37 cellular contexts compared by ENCODE assay signal in the genomic region with DNA sequence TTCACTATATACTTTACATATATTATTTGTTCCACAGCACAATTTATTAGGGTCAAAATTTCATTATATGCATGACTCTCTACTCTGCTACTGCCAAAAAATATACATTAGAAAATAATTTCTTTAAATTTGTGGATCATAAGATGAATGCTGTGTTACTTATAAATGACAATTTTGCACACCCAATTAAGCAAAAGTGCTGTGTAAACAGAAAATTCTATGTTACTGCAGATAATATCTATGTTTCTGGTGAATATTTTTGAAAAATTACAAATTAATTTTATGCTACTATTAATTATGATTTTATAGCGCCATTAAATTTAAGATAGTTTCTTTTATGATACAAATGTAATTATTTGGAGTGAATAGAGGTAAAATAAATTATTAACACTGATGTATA. TPM values are rescaled to one million over a fixed set of nuclear protein-coding genes. Genes with fewer than 3 reads are reported as not detected.
"Had no signal": no experiment of that assay in that cellular context is flagged by ENCODE, and none has a peak within 500 bp of the region (broad histone marks: within the 10 kb centered on the region; RNA-seq: fewer than 3 reads in every experiment).

No MANE protein-coding gene starts in this region.

- H3K4me1 Mint-ChIP-seq: naive thymus-derived CD8-positive, alpha-beta T cell; nephron progenitor cell; neural crest cell; stimulated activated memory B cell treated with anti-CD40 and anti-IgM and Interleukin-4, amounts not matched to agents 10 μg/mL and 1 μg/mL and 100 μg/mL, for 72 hours; stimulated activated naive CD8-positive, alpha-beta T cell treated with anti-CD3 and anti-CD28 coated beads, Interleukin-15, amount 100 ng/mL, for 72 hours had no signal

- H3K27me3 Mint-ChIP-seq: naive thymus-derived CD8-positive, alpha-beta T cell; natural killer cell treated with Interleukin-12 subunit alpha and Interleukin-12 subunit beta and Interleukin-15 and Interleukin-18, amount 100 ng/mL, for 72 hours; progenitor cell of endocrine pancreas; stimulated activated memory B cell treated with anti-CD40 and anti-IgM and Interleukin-4, amounts not matched to agents 10 μg/mL and 1 μg/mL and 100 μg/mL, for 72 hours; stimulated activated naive CD8-positive, alpha-beta T cell treated with anti-CD3 and anti-CD28 coated beads, Interleukin-15, amount 100 ng/mL, for 72 hours; type B pancreatic cell had no signal

- H3K4me1 ChIP-seq: parathyroid adenoma, psoas muscle, spleen, suprapubic skin, tibial artery, transverse colon, upper lobe of right lung, uterus had no signal

- H3K4me3 Mint-ChIP-seq: naive thymus-derived CD8-positive, alpha-beta T cell; natural killer cell treated with Interleukin-12 subunit alpha and Interleukin-12 subunit beta and Interleukin-15 and Interleukin-18, amount 100 ng/mL, for 72 hours; nephron progenitor cell; neural crest cell; stimulated activated memory B cell treated with anti-CD40 and anti-IgM and Interleukin-4, amounts not matched to agents 10 μg/mL and 1 μg/mL and 100 μg/mL, for 72 hours; stimulated activated naive CD8-positive, alpha-beta T cell treated with anti-CD3 and anti-CD28 coated beads, Interleukin-15, amount 100 ng/mL, for 72 hours; type B pancreatic cell had no signal

- H3K27me3 ChIP-seq: neutrophil, spleen, suprapubic skin, testis, tibial artery, transverse colon, upper lobe of right lung, uterus had no signal

- ATAC-seq: naive thymus-derived CD8-positive, alpha-beta T cell; natural killer cell treated with Interleukin-12 subunit alpha and Interleukin-12 subunit beta and Interleukin-15 and Interleukin-18, amount 100 ng/mL, for 72 hours; psoas muscle; right cardiac atrium; sciatic nerve; stimulated activated memory B cell treated with anti-CD40 and anti-IgM and Interleukin-4, amounts not matched to agents 10 μg/mL and 1 μg/mL and 100 μg/mL, for 72 hours; stimulated activated naive CD8-positive, alpha-beta T cell treated with anti-CD3 and anti-CD28 coated beads, Interleukin-15, amount 100 ng/mL, for 72 hours; stimulated activated naive CD8-positive, alpha-beta T cell treated with anti-CD3 and anti-CD28 coated beads, Interleukin-15, Interleukin-2, amounts not matched to agents 100 U/mL and 50 U/mL, for 24 hours; upper lobe of right lung had no signal

- H2AFZ ChIP-seq: parathyroid adenoma had no signal

- DNase-seq: naive thymus-derived CD8-positive, alpha-beta T cell; nephron progenitor cell; nucleus accumbens; posterior cingulate gyrus; psoas muscle; right cardiac atrium; spleen; stimulated activated CD4-positive, alpha-beta T cell treated with anti-CD3 and anti-CD28 coated beads, Interleukin-12 subunit alpha, Interleukin-12 subunit beta, amount 100 ng/mL, for 4 hours; stimulated activated CD4-positive, alpha-beta T cell treated with anti-CD3 and anti-CD28 coated beads, Interleukin-1b, Interleukin-23, amount 100 ng/mL, for 48 hours; stimulated activated CD4-positive, alpha-beta T cell treated with anti-CD3 and anti-CD28 coated beads, Interleukin-4, amount 100 ng/mL, for 1 hour; stimulated activated CD4-positive, alpha-beta T cell treated with anti-CD3 and anti-CD28 coated beads, Interleukin-4, amount 100 ng/mL, for 4 hours; stimulated activated CD8-positive, alpha-beta memory T cell treated with anti-CD3 and anti-CD28 coated beads, Interleukin-4, amount 100 ng/mL, for 48 hours; stimulated activated naive CD4-positive, alpha-beta T cell; stimulated activated naive CD8-positive, alpha-beta T cell treated with anti-CD3 and anti-CD28 coated beads, Interleukin-15, amount 100 ng/mL, for 72 hours; stimulated activated naive CD8-positive, alpha-beta T cell treated with anti-CD3 and anti-CD28 coated beads, Interleukin-15, Interleukin-2, amounts not matched to agents 100 U/mL and 50 U/mL, for 24 hours; substantia nigra; testis; tibial artery; transverse colon; upper lobe of right lung; uterus had no signal

- H3K36me3 ChIP-seq: neutrophil, spleen, suprapubic skin, tibial artery, transverse colon, upper lobe of right lung, uterus had no signal

- H3K4me3 ChIP-seq: psoas muscle, skin epidermis, smooth muscle cell, spleen, suprapubic skin, testis, tibial artery, transverse colon, upper lobe of right lung, uterus had no signal

- H3K27ac Mint-ChIP-seq: naive thymus-derived CD8-positive, alpha-beta T cell; natural killer cell treated with Interleukin-12 subunit alpha and Interleukin-12 subunit beta and Interleukin-15 and Interleukin-18, amount 100 ng/mL, for 72 hours; nephron progenitor cell; progenitor cell of endocrine pancreas; stimulated activated memory B cell treated with anti-CD40 and anti-IgM and Interleukin-4, amounts not matched to agents 10 μg/mL and 1 μg/mL and 100 μg/mL, for 72 hours; stimulated activated naive CD8-positive, alpha-beta T cell treated with anti-CD3 and anti-CD28 coated beads, Interleukin-15, amount 100 ng/mL, for 72 hours; type B pancreatic cell had no signal

- H3K9me3 Mint-ChIP-seq: natural killer cell treated with Interleukin-12 subunit alpha and Interleukin-12 subunit beta and Interleukin-15 and Interleukin-18, amount 100 ng/mL, for 72 hours; nephron progenitor cell; neural crest cell; stimulated activated memory B cell treated with anti-CD40 and anti-IgM and Interleukin-4, amounts not matched to agents 10 μg/mL and 1 μg/mL and 100 μg/mL, for 72 hours; type B pancreatic cell had no signal

- H3K9ac ChIP-seq: parathyroid adenoma had no signal

- H3K36me3 Mint-ChIP-seq: naive thymus-derived CD8-positive, alpha-beta T cell; natural killer cell treated with Interleukin-12 subunit alpha and Interleukin-12 subunit beta and Interleukin-15 and Interleukin-18, amount 100 ng/mL, for 72 hours; stimulated activated memory B cell treated with anti-CD40 and anti-IgM and Interleukin-4, amounts not matched to agents 10 μg/mL and 1 μg/mL and 100 μg/mL, for 72 hours; type B pancreatic cell had no signal

- H3K4me2 ChIP-seq: smooth muscle cell had no signal

- H3K9me3 ChIP-seq: neutrophil, psoas muscle, suprapubic skin, testis, tibial artery, transverse colon, upper lobe of right lung, uterus had no signal

- H3K27ac ChIP-seq: neutrophil, parathyroid adenoma, psoas muscle, skin epidermis, spleen, suprapubic skin, testis, tibial artery, transverse colon, upper lobe of right lung, uterus had no signal

RNA-seq across cellular contexts. Expression of a gene that starts 59.8 kb away (rescaled TPM):
- total RNA-seq: naive thymus-derived CD8-positive, alpha-beta T cell; natural killer cell treated with Interleukin-12 subunit alpha and Interleukin-12 subunit beta and Interleukin-15 and Interleukin-18, amount 100 ng/mL, for 72 hours; neural crest cell; omental fat pad; osteocyte; progenitor cell of endocrine pancreas; psoas muscle; renal cortical epithelial cell; right cardiac atrium; sciatic nerve; smooth muscle cell; spleen; suprapubic skin; transverse colon; upper lobe of right lung; urinary bladder; uterus had no signal
- polyA plus RNA-seq: naive thymus-derived CD8-positive, alpha-beta T cell; psoas muscle; right cardiac atrium; smooth muscle cell; thymus; urinary bladder had no signal
